24 cellular contexts compared by ENCODE assay signal in genomic region chr13:33081666-33082065, GRCh38.
DNase-seq lines count a peak whose midpoint lies in the region; ATAC-seq, FAIRE-seq and TF ChIP-seq lines count a peak whose summit lies in the region.
"Had no signal": no experiment of that assay in that cellular context is flagged by ENCODE, and none has a peak within 500 bp of the region (broad histone marks: within the 10 kb centered on the region; RNA-seq: fewer than 3 reads in every experiment).

No MANE protein-coding gene starts in this region.

- WGBS in A549 (ENCODE audit: missing lambda C conversion rate) = 50% methylated on average over 1 of the region's 1 CpG

- peaks cover 18% of the 10 kb centered on the region for H3K4me1 Mint-ChIP-seq in nephron
- H3K4me1 Mint-ChIP-seq: CD4-positive, CD25-positive, alpha-beta regulatory T cell had no signal

- no peaks in the 10 kb centered on the region for H3K27me3 ChIP-seq in BLaER1 treated with 17β-estradiol and CSF1 and Interleukin-3, amounts not matched to agents 10 nM and 100 nM
- H3K27me3 ChIP-seq in OCI-LY1 (ENCODE audit: insufficient read depth, low read length) = no peaks in the 10 kb centered on the region
- H3K27me3 ChIP-seq in uterus = no peaks in the 10 kb centered on the region
- H3K27me3 ChIP-seq: SJSA1 had no signal

- H3K9me3 ChIP-seq in A549 (no peaks in the 10 kb centered on the region), OCI-LY1 (ENCODE audit: low read length) (no peaks in the 10 kb centered on the region), uterus (no peaks in the 10 kb centered on the region)
- H3K9me3 ChIP-seq in BLaER1 treated with 17β-estradiol and CSF1 and Interleukin-3, amounts not matched to agents 10 nM and 100 nM (replicated peaks in 1 of 11) = peaks cover 0 to 13% (median 0%) of the 10 kb centered on the region in 11 experiments; a peak in 3 of 22 replicates
- H3K9me3 ChIP-seq: HAP-1, SJSA1 had no signal

- no peak for FAIRE-seq in A549 (lab: Jason Lieb, UNC)
- FAIRE-seq: K562 had no signal

- H3K4me2 ChIP-seq in A549 (peak overlapping the region; percentile 67), OCI-LY1 (ENCODE audit: low read length) (no peak overlapping the region; the same call in 1 of the 2 replicates)
- peak overlapping the region in 10 of 11 experiments; percentile 19 to 64 (median 42); a peak in 17 of 22 replicates for H3K4me2 ChIP-seq in BLaER1 treated with 17β-estradiol and CSF1 and Interleukin-3, amounts not matched to agents 10 nM and 100 nM

- TF ChIP-seq CTCF in A549 (IDR thresholded peaks at IDR 0.05) (no peak), OCI-LY1 (IDR thresholded peaks at IDR 0.05; ENCODE audit: low read length) (no peak), nephron (IDR thresholded peaks at IDR 0.05; ENCODE audit: unreplicated experiment in 3 of 3) (no peak), uterus (IDR thresholded peaks at IDR 0.05) (no peak)

- intact Hi-C loops in uterus (cut with DNase I; ENCODE audit: low total_unique reads) = no loop called here

- no peak overlapping the region for H2AFZ ChIP-seq in OCI-LY1 (ENCODE audit: low read length)

- H3K9me2 ChIP-seq in OCI-LY1 (ENCODE audit: low read depth, low read length) = no peaks in the 10 kb centered on the region

- no peaks in the 10 kb centered on the region for H3F3A ChIP-seq in OCI-LY1 (ENCODE audit: insufficient read depth, low read length)

- H3K9me3 Mint-ChIP-seq in nephron = no peaks in the 10 kb centered on the region
- H3K9me3 Mint-ChIP-seq: HFFc6 had no signal

- no peak overlapping the region for H3K9ac ChIP-seq in BLaER1 treated with 17β-estradiol and CSF1 and Interleukin-3, amounts not matched to agents 10 nM and 100 nM
- H3K9ac ChIP-seq in OCI-LY1 (ENCODE audit: low read length) = no peak overlapping the region

- no peak for TF ChIP-seq RAD21 in A549 (conservative IDR thresholded peaks at IDR 0.05 in 1 of 2, IDR thresholded peaks at IDR 0.05 in 1 of 2)

- CTCF ChIA-PET in A549 (lab: Yijun Ruan, JAX) = no interaction called here

- no peaks in the 10 kb centered on the region for H3K79me2 ChIP-seq in OCI-LY1 (ENCODE audit: insufficient read depth, low read length)

- TF ChIP-seq POLR2A in A549 (IDR thresholded peaks at IDR 0.05; ENCODE audit: low read length) (no peak), uterus (IDR thresholded peaks at IDR 0.05) (no peak)

- H3K4me1 ChIP-seq in A549 (peaks cover 16% of the 10 kb centered on the region; the same call in 2 of the 3 replicates), OCI-LY1 (ENCODE audit: insufficient read depth, low read length, severe bottlenecking) (peaks cover 20% of the 10 kb centered on the region), uterus (no peaks in the 10 kb centered on the region)
- peaks cover 8 to 23% (median 19%) of the 10 kb centered on the region in 10 experiments; a peak in 18 of 20 replicates for H3K4me1 ChIP-seq in BLaER1 treated with 17β-estradiol and CSF1 and Interleukin-3, amounts not matched to agents 10 nM and 100 nM
- H3K4me1 ChIP-seq: HAP-1 had no signal

- H3K36me3 ChIP-seq in BLaER1 treated with 17β-estradiol and CSF1 and Interleukin-3, amounts not matched to agents 10 nM and 100 nM = no peaks in the 10 kb centered on the region
- H3K36me3 ChIP-seq in OCI-LY1 (ENCODE audit: insufficient read depth, low read length) (no peaks in the 10 kb centered on the region), uterus (no peaks in the 10 kb centered on the region)
- H3K36me3 ChIP-seq: HAP-1, SJSA1 had no signal

- H3K27ac Mint-ChIP-seq in nephron = peak overlapping the region; percentile 67 to 72 (median 69)
- H3K27ac Mint-ChIP-seq: CD4-positive, CD25-positive, alpha-beta regulatory T cell; HFFc6 had no signal

- ATAC-seq in A549 = no peak
- ATAC-seq: K562 had no signal

- POLR2A ChIA-PET in A549 (lab: Yijun Ruan, JAX) = no interaction called here

- H3K36me3 Mint-ChIP-seq in nephron (ENCODE audit: low read depth) = no peaks in the 10 kb centered on the region
- H3K36me3 Mint-ChIP-seq: CD4-positive, CD25-positive, alpha-beta regulatory T cell had no signal

- H3K27ac ChIP-seq in A549 = no peak overlapping the region
- no peak overlapping the region for H3K27ac ChIP-seq in BLaER1 treated with 17β-estradiol and CSF1 and Interleukin-3, amounts not matched to agents 10 nM and 100 nM
- peak overlapping the region; percentile 32 for H3K27ac ChIP-seq in OCI-LY1 (ENCODE audit: low read depth, low read length, poor library complexity, severe bottlenecking)
- H3K27ac ChIP-seq in uterus = no peak overlapping the region
- H3K27ac ChIP-seq: SJSA1 had no signal

- no peaks in the 10 kb centered on the region for H4K20me1 ChIP-seq in BLaER1 treated with 17β-estradiol and CSF1 and Interleukin-3, amounts not matched to agents 10 nM and 100 nM
- H4K20me1 ChIP-seq in OCI-LY1 (ENCODE audit: insufficient read depth, low read length) = no peaks in the 10 kb centered on the region

- no peak for TF ChIP-seq EP300 in A549 (IDR thresholded peaks at IDR 0.05)

- H3K4me3 Mint-ChIP-seq in nephron = no peak overlapping the region
- H3K4me3 Mint-ChIP-seq: CD4-positive, CD25-positive, alpha-beta regulatory T cell; HFFc6 had no signal

- DNase-seq in A549 (ENCODE audit: low read depth in 1 of 2, low spot score in 1 of 2) = no peak
- DNase-seq in uterus = no peak
- DNase-seq in kidney tubule cell (ENCODE audit: low spot score) = no peak
- no peak for DNase-seq in HUDEP-2 (lab: John Stamatoyannopoulos, UW; ENCODE audit: unreplicated experiment in 76 of 76)
- DNase-seq: CD4-positive, CD25-positive, alpha-beta regulatory T cell; GOT3; HFFc6; Kasumi-1; MM.1S; NCI-H1048; NCI-H1417; NCI-H1694 treated with DMSO at 0.1 percent for 48 hours; NCI-H2081; NCI-H345; NCI-H510A treated with DMSO at 0.1 percent for 48 hours; NCI-H748 treated with DMSO at 0.1 percent for 48 hours; Right ventricle myocardium superior; RPMI8226 had no signal

- no peaks in the 10 kb centered on the region for H3K27me3 Mint-ChIP-seq in nephron (ENCODE audit: low read depth)

- H3K4me3 ChIP-seq in A549 = no peak overlapping the region
- H3K4me3 ChIP-seq in BLaER1 treated with 17β-estradiol and CSF1 and Interleukin-3, amounts not matched to agents 10 nM and 100 nM = no peak overlapping the region
- H3K4me3 ChIP-seq in OCI-LY1 (ENCODE audit: low read depth, low read length, poor library complexity, severe bottlenecking) = no peak overlapping the region
- H3K4me3 ChIP-seq in uterus = no peak overlapping the region
- H3K4me3 ChIP-seq: HAP-1, K562, SJSA1 had no signal

TF ChIP-seq in A549, 52 proteins besides CTCF, POLR2A, EP300 and RAD21:
- TF ChIP-seq HES2 (IDR thresholded peaks at IDR 0.05) = no peak
- TF ChIP-seq HOXB5 (CRISPR knock-in tag; IDR thresholded peaks at IDR 0.05) = no peak
- TF ChIP-seq ZSCAN20 (CRISPR knock-in tag; IDR thresholded peaks at IDR 0.05) = no peak
- TF ChIP-seq TP53 (CRISPR knock-in tag; IDR thresholded peaks at IDR 0.05) = no peak
